14 cellular contexts compared by ENCODE assay signal in the genomic region with DNA sequence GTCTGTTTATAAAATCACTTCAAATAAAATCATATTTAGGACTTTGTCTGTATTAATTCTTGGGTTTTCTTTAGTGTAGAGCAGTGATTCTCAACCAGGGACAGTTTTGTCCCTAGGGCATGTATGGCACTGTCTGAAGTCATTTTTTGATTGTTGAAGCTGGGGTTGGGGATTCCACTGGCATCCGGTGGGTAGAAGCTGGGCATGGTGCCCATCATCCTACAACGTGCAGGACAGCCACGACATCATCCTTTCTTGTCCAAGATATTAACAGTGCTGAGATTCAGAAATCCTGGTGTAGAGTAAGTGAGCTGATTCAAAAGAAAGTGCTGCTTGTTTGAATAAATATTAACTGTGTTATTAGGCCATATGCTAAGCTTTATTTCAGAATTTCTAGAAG. TPM values are rescaled to one million over a fixed set of nuclear protein-coding genes. Genes with fewer than 3 reads are reported as not detected.
"Had no signal": no experiment of that assay in that cellular context is flagged by ENCODE, and none has a peak within 500 bp of the region (broad histone marks: within the 10 kb centered on the region; RNA-seq: fewer than 3 reads in every experiment).

No MANE protein-coding gene starts in this region.

- H3K4me1 ChIP-seq: foreskin keratinocyte had no signal

- H3K4me3 ChIP-seq: heart left ventricle had no signal

- H3K27me3 ChIP-seq: brain microvascular endothelial cell, heart left ventricle, neutrophil had no signal

- H3K27ac ChIP-seq: brain microvascular endothelial cell, foreskin keratinocyte, heart left ventricle, neutrophil had no signal

- H3K9me3 ChIP-seq: neutrophil had no signal

- DNase-seq: activated CD4-positive, alpha-beta T cell treated with anti-CD3 and anti-CD28 coated beads, Interleukin-2, amount 10 ng/mL, durations not matched to agents 7 days and 5 days; activated gamma-delta T cell treated with Interleukin-2 at 50 U/mL for 16 hours; amygdala; brain microvascular endothelial cell; effector memory CD4-positive, alpha-beta T cell; foreskin keratinocyte; heart left ventricle; naive thymus-derived CD4-positive, alpha-beta T cell; posterior cingulate gyrus; stimulated activated CD4-positive, alpha-beta T cell treated with anti-CD3 and anti-CD28 coated beads, Interleukin-15, amount 100 ng/mL, for 24 hours; stimulated activated CD4-positive, alpha-beta T cell treated with anti-CD3 and anti-CD28 coated beads, Interleukin-4, amount 100 ng/mL, for 1 hour; stimulated activated naive CD4-positive, alpha-beta T cell treated with Interleukin-2 at 50 U/mL for 16 hours; substantia nigra had no signal

- H3K36me3 ChIP-seq: brain microvascular endothelial cell, neutrophil had no signal

RNA-seq across cellular contexts. Expression of a gene that starts 28.6 kb away (rescaled TPM):
- total RNA-seq: activated CD4-positive, alpha-beta T cell treated with anti-CD3 and anti-CD28 coated beads, Interleukin-2, amount 10 ng/mL, durations not matched to agents 7 days and 5 days had no signal
- polyA plus RNA-seq: foreskin keratinocyte had no signal
